Comparison of ENCODE assay signal across 1 cellular context in genomic region chr15:41292521-41292920, GRCh38.
TF ChIP-seq lines count a peak whose summit lies in the region.

No MANE protein-coding gene starts in this region.

TF ChIP-seq in GM23338, 12 proteins besides CTCF, POLR2A, EP300 and RAD21 (continued from another document):
- TF ChIP-seq, protein P1, sequence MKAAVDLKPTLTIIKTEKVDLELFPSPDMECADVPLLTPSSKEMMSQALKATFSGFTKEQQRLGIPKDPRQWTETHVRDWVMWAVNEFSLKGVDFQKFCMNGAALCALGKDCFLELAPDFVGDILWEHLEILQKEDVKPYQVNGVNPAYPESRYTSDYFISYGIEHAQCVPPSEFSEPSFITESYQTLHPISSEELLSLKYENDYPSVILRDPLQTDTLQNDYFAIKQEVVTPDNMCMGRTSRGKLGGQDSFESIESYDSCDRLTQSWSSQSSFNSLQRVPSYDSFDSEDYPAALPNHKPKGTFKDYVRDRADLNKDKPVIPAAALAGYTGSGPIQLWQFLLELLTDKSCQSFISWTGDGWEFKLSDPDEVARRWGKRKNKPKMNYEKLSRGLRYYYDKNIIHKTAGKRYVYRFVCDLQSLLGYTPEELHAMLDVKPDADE (IDR thresholded peaks at IDR 0.05) = no peak
- TF ChIP-seq REST (IDR thresholded peaks at IDR 0.05; ENCODE audit: unreplicated experiment) (no peak), NANOG (IDR thresholded peaks at IDR 0.05; ENCODE audit: borderline replicate concordance) (no peak), JUNB (IDR thresholded peaks at IDR 0.05; ENCODE audit: unreplicated experiment) (no peak), ZNF331 (CRISPR knock-in tag; IDR thresholded peaks at IDR 0.05; ENCODE audit: low read depth) (no peak), STAT1 (IDR thresholded peaks at IDR 0.05; ENCODE audit: unreplicated experiment) (no peak), ZNF462 (CRISPR knock-in tag; IDR thresholded peaks at IDR 0.05) (no peak)
